7 cellular contexts compared by ENCODE assay signal in genomic region chr2:36355890-36356198, GRCh38. TPM values are rescaled to one million over a fixed set of nuclear protein-coding genes. Genes with fewer than 3 reads are reported as not detected.
DNase-seq lines count a peak whose midpoint lies in the region; FAIRE-seq and TF ChIP-seq lines count a peak whose summit lies in the region.

No MANE protein-coding gene starts in this region.

- H3K36me3 Mint-ChIP-seq in astrocyte (ENCODE audit: low read depth, unreplicated experiment): no peaks in the 10 kb centered on the region

- peak overlapping the region; percentile 86 for H3K27ac ChIP-seq in HUES48 (ENCODE audit: low read depth, low read length)
- H3K27ac ChIP-seq in astrocyte (ENCODE audit: low read depth, low read length): peak overlapping the region; percentile 95
- H3K27ac ChIP-seq in layer of hippocampus (ENCODE audit: low read depth, low read length): peak overlapping the region; percentile 79
- peak overlapping the region; percentile 49 for H3K27ac ChIP-seq in substantia nigra (ENCODE audit: low read depth, low read length, poor library complexity, severe bottlenecking)

- no peaks in the 10 kb centered on the region for H3K27me3 Mint-ChIP-seq in astrocyte (ENCODE audit: low read depth, unreplicated experiment)

- no peak overlapping the region for H2AFZ ChIP-seq in astrocyte (ENCODE audit: low read depth, low read length)

- peaks cover 51% of the 10 kb centered on the region for H3K4me1 ChIP-seq in HUES48 (ENCODE audit: control insufficient read depth, insufficient read depth, low read length)
- H3K4me1 ChIP-seq in astrocyte (ENCODE audit: insufficient read depth, low read length): peaks cover 35% of the 10 kb centered on the region

- peak overlapping the region; percentile 60; the same call in 1 of the 2 replicates for H3K9ac ChIP-seq in HUES48 (ENCODE audit: low read depth, low read length)
- H3K9ac ChIP-seq in astrocyte (ENCODE audit: low read length): peak overlapping the region; percentile 98

- H3K27ac Mint-ChIP-seq in astrocyte (ENCODE audit: unreplicated experiment): no peak overlapping the region

- peak overlapping the region; percentile 62 for H3K4me3 Mint-ChIP-seq in astrocyte (ENCODE audit: unreplicated experiment)

- H3K9me3 ChIP-seq in HUES48 (ENCODE audit: control insufficient read depth, insufficient read depth, low read length): no peaks in the 10 kb centered on the region
- H3K9me3 ChIP-seq in astrocyte (ENCODE audit: insufficient read depth, low read depth, low read length): no peaks in the 10 kb centered on the region

- FAIRE-seq in astrocyte (lab: Jason Lieb, UNC): no peak

- no peak for TF ChIP-seq CTCF in astrocyte (IDR thresholded peaks at IDR 0.05; ENCODE audit: insufficient read depth, low read depth, low read length)

- H3K27me3 ChIP-seq in HUES48 (ENCODE audit: control insufficient read depth, insufficient read depth, low read length): peaks cover 12% of the 10 kb centered on the region
- H3K27me3 ChIP-seq in astrocyte (ENCODE audit: insufficient read depth, low read length): no peaks in the 10 kb centered on the region
- no peaks in the 10 kb centered on the region for H3K27me3 ChIP-seq in layer of hippocampus (ENCODE audit: control insufficient read depth, insufficient read depth, low read length)

- H3K4me2 ChIP-seq in astrocyte (ENCODE audit: low read length): peak overlapping the region; percentile 90

- no peak for DNase-seq in astrocyte (ENCODE audit: low read depth)
- no peak for DNase-seq in substantia nigra (lab: John Stamatoyannopoulos, UW)
- DNase-seq in NCI-H774 (lab: John Stamatoyannopoulos, UW): no peak
- no peak for DNase-seq in NCI-H187 treated with DMSO at 0.1 percent for 48 hours (lab: John Stamatoyannopoulos, UW)
- DNase-seq in amniotic stem cell (lab: John Stamatoyannopoulos, UW): no peak

- no peaks in the 10 kb centered on the region for H3K36me3 ChIP-seq in HUES48 (ENCODE audit: control insufficient read depth, insufficient read depth, low read length)
- no peaks in the 10 kb centered on the region for H3K36me3 ChIP-seq in astrocyte (ENCODE audit: insufficient read depth, low read length)

- H3K4me1 Mint-ChIP-seq in astrocyte (ENCODE audit: low read depth, unreplicated experiment): peaks cover 34% of the 10 kb centered on the region

- peaks cover 45% of the 10 kb centered on the region for H4K20me1 ChIP-seq in astrocyte (ENCODE audit: insufficient read depth, low read length)

- H3K9me3 Mint-ChIP-seq in astrocyte (ENCODE audit: unreplicated experiment): no peaks in the 10 kb centered on the region

- peak overlapping the region; percentile 78; the same call in 1 of the 2 replicates for H3K4me3 ChIP-seq in HUES48 (ENCODE audit: low read depth, low read length)
- H3K4me3 ChIP-seq in astrocyte (ENCODE audit: insufficient read depth, low read depth, low read length): peak overlapping the region; percentile 98

- peaks cover 65% of the 10 kb centered on the region for H3K79me2 ChIP-seq in astrocyte (ENCODE audit: insufficient read depth, low read length)

RNA-seq across cellular contexts. Expression of gene CRIM1, which starts 0.3 kb away (rescaled TPM):
- 138 and 180 TPM in 2 replicates for total RNA-seq in astrocyte
